ENCODE assay signal across 3 cellular contexts in genomic region chr16:18270171-18270570, GRCh38.
A peak's percentile ranks its signal among the peaks of the same experiment; 100 is the strongest.
DNase-seq lines count a peak whose midpoint lies in the region; ATAC-seq and TF ChIP-seq lines count a peak whose summit lies in the region.
"Not testable (repeated sequence)": the region's sequence is repeated elsewhere in the genome, so short reads cannot be mapped to it uniquely, and the experiment has no call there.

No MANE protein-coding gene starts in this region.

- not testable (repeated sequence) for H3K27me3 ChIP-seq in RWPE2 (ENCODE audit: insufficient read depth, poor library complexity, severe bottlenecking); foreskin keratinocyte

- H3K27ac ChIP-seq in RWPE2 (ENCODE audit: poor library complexity, severe bottlenecking); foreskin keratinocyte: not testable (repeated sequence)

- not testable (repeated sequence) for H3K36me3 ChIP-seq in RWPE2 (ENCODE audit: low read depth)

- not testable (repeated sequence) for H3K9me3 ChIP-seq in RWPE2 (ENCODE audit: severe bottlenecking)

- ATAC-seq in RWPE2 (ENCODE audit: low read depth) (peak; percentile 44; the same call in 2 of the 3 replicates), esophagus mucosa (peak; percentile 75), foreskin keratinocyte (peak; percentile 58)

- not testable (repeated sequence) for TF ChIP-seq CTCF in RWPE2 (IDR thresholded peaks at IDR 0.05; ENCODE audit: poor library complexity, severe bottlenecking); foreskin keratinocyte (conservative IDR thresholded peaks at IDR 0.05)

- H3K4me3 ChIP-seq in RWPE2 (ENCODE audit: severe bottlenecking): not testable (repeated sequence)

- not testable (repeated sequence) for DNase-seq in RWPE2 (ENCODE audit: low spot score); foreskin keratinocyte

- H3K4me1 ChIP-seq in RWPE2 (ENCODE audit: insufficient read depth, poor library complexity, severe bottlenecking); foreskin keratinocyte: not testable (repeated sequence)
